ENCODE assay signal across 8 cellular contexts in genomic region chr11:27699242-27699925, GRCh38. TPM values are rescaled to one million over a fixed set of nuclear protein-coding genes. Genes with fewer than 3 reads are reported as not detected.
DNase-seq lines count a peak whose midpoint lies in the region; ATAC-seq lines count a peak whose summit lies in the region.

No MANE protein-coding gene starts in this region.

- H3K4me3 Mint-ChIP-seq in activated CD4-positive, alpha-beta T cell treated with anti-CD3 and anti-CD28 coated beads, Interleukin-2, amount 10 ng/mL, durations not matched to agents 24 days and 14 days = peak overlapping the region; percentile 11
- H3K4me3 Mint-ChIP-seq in stimulated activated naive CD8-positive, alpha-beta T cell treated with anti-CD3 and anti-CD28 coated beads, Interleukin-15, amount 100 ng/mL, for 72 hours = peak overlapping the region; percentile 62 to 74

- peak overlapping the region; percentile 56 for H3K4me3 ChIP-seq in iPS-11a (ENCODE audit: low read depth, low read length)

- H3K9me3 Mint-ChIP-seq in activated CD4-positive, alpha-beta T cell treated with anti-CD3 and anti-CD28 coated beads, Interleukin-2, amount 10 ng/mL, durations not matched to agents 24 days and 14 days = no peaks in the 10 kb centered on the region
- no peaks in the 10 kb centered on the region for H3K9me3 Mint-ChIP-seq in stimulated activated naive CD8-positive, alpha-beta T cell treated with anti-CD3 and anti-CD28 coated beads, Interleukin-15, amount 100 ng/mL, for 72 hours

- no peak overlapping the region for H3K27ac Mint-ChIP-seq in activated CD4-positive, alpha-beta T cell treated with anti-CD3 and anti-CD28 coated beads, Interleukin-2, amount 10 ng/mL, durations not matched to agents 24 days and 14 days
- H3K27ac Mint-ChIP-seq in stimulated activated naive CD8-positive, alpha-beta T cell treated with anti-CD3 and anti-CD28 coated beads, Interleukin-15, amount 100 ng/mL, for 72 hours = no peak overlapping the region

- intact Hi-C loops in activated CD4-positive, alpha-beta T cell treated with anti-CD3 and anti-CD28 coated beads, Interleukin-2, amount 10 ng/mL, durations not matched to agents 24 days and 14 days (cut with micrococcal nuclease) = loop anchor here (5.0 kb wide), 2 partner anchors 998 to 1633 kb away; no protein-coding TSS in a partner anchor

- no peak for ATAC-seq in stimulated activated naive CD8-positive, alpha-beta T cell treated with anti-CD3 and anti-CD28 coated beads, Interleukin-15, amount 100 ng/mL, for 72 hours

- peaks cover 57% of the 10 kb centered on the region for H3K27me3 Mint-ChIP-seq in activated CD4-positive, alpha-beta T cell treated with anti-CD3 and anti-CD28 coated beads, Interleukin-2, amount 10 ng/mL, durations not matched to agents 24 days and 14 days
- peaks cover 82% of the 10 kb centered on the region for H3K27me3 Mint-ChIP-seq in stimulated activated naive CD8-positive, alpha-beta T cell treated with anti-CD3 and anti-CD28 coated beads, Interleukin-15, amount 100 ng/mL, for 72 hours

- peaks cover 20% of the 10 kb centered on the region for H3K4me1 Mint-ChIP-seq in activated CD4-positive, alpha-beta T cell treated with anti-CD3 and anti-CD28 coated beads, Interleukin-2, amount 10 ng/mL, durations not matched to agents 24 days and 14 days
- peaks cover 33% of the 10 kb centered on the region for H3K4me1 Mint-ChIP-seq in stimulated activated naive CD8-positive, alpha-beta T cell treated with anti-CD3 and anti-CD28 coated beads, Interleukin-15, amount 100 ng/mL, for 72 hours

- no peak for DNase-seq in activated CD4-positive, alpha-beta T cell treated with anti-CD3 and anti-CD28 coated beads, Interleukin-2, amount 10 ng/mL, durations not matched to agents 24 days and 14 days
- DNase-seq in activated CD4-positive, alpha-beta T cell treated with anti-CD3 and anti-CD28 coated beads for 48 hours = no peak
- DNase-seq in activated T-cell treated with anti-CD3 and anti-CD28 coated beads, Interleukin-2, amount 50 U/mL, for 48 hours = peak; percentile 19
- DNase-seq in stimulated activated naive CD8-positive, alpha-beta T cell treated with anti-CD3 and anti-CD28 coated beads, Interleukin-15, amount 100 ng/mL, for 72 hours = no peak
- no peak for DNase-seq in NAMALWA (ENCODE audit: low spot score)
- no peak for DNase-seq in activated CD4-positive, alpha-beta T cell treated with anti-CD3 and anti-CD28 coated beads, Interleukin-2, amount 50 U/mL, for 1 hour
- no peak for DNase-seq in GM19240 (ENCODE audit: insufficient read length, low spot score)

- H3K36me3 Mint-ChIP-seq in activated CD4-positive, alpha-beta T cell treated with anti-CD3 and anti-CD28 coated beads, Interleukin-2, amount 10 ng/mL, durations not matched to agents 24 days and 14 days (ENCODE audit: low read depth) = peaks cover 3% of the 10 kb centered on the region

RNA-seq across cellular contexts. Expression of gene BDNF, which starts 0.9 kb away (rescaled TPM):
- not detected in 2 replicates for total RNA-seq in activated CD4-positive, alpha-beta T cell treated with anti-CD3 and anti-CD28 coated beads, Interleukin-2, amount 10 ng/mL, durations not matched to agents 24 days and 14 days

Comparison
In these comparisons a context has a peak if more than half of its experiments do, and no peak if none do; other contexts are left out.
1. DNase-seq: peak in activated T-cell treated with anti-CD3 and anti-CD28 coated beads, Interleukin-2, amount 50 U/mL, for 48 hours (2 of 2); none in activated CD4-positive, alpha-beta T cell treated with anti-CD3 and anti-CD28 coated beads, Interleukin-2, amount 10 ng/mL, durations not matched to agents 24 days and 14 days (single experiment), activated CD4-positive, alpha-beta T cell treated with anti-CD3 and anti-CD28 coated beads for 48 hours (single experiment), stimulated activated naive CD8-positive, alpha-beta T cell treated with anti-CD3 and anti-CD28 coated beads, Interleukin-15, amount 100 ng/mL, for 72 hours (0 of 2), NAMALWA (single experiment), activated CD4-positive, alpha-beta T cell treated with anti-CD3 and anti-CD28 coated beads, Interleukin-2, amount 50 U/mL, for 1 hour (single experiment) and GM19240 (single experiment).